Comparison of ENCODE assay signal across 1 cellular context in the genomic region with DNA sequence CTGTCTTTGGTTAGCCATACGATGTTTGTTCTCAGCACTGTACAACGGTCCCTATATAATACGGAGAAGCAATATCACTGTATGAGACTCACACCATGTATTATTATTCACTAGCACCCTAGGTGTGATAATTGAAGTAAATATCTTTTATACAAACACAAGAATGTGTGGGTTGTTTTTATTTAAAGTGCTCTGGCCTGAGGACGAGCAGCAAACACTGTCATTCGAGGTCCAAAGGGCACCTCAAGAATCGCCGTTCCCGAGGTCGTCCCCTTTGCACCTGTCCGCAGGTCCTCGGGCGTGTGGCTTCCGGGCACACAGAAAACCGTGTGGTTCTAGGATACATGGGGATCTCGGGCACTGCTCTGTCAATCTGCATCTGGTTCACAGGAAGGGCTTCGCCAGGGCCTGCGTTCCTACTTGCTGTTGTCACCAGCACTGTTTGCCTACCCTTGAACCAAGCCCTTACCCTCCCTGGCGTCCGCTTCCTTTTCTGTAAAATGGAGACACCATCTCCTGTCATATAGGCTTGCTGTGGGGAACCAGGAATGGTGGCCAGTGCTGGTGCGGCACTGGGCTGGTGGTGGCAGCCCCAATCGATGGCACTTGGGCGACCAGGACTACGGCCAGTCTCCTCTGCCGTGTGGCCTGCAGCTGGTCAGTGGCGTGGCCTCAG.
TF ChIP-seq lines count a peak whose summit lies in the region.

No MANE protein-coding gene starts in this region.

TF ChIP-seq in HepG2, 621 proteins besides CTCF, POLR2A, EP300 and RAD21 (continued from another document and continues in another):
- TF ChIP-seq AHR (CRISPR knock-in tag; IDR thresholded peaks at IDR 0.05) (no peak), RFX3 (CRISPR knock-in tag; IDR thresholded peaks at IDR 0.05) (no peak), KAT7 (CRISPR knock-in tag; IDR thresholded peaks at IDR 0.05; ENCODE audit: borderline replicate concordance) (no peak), PTBP1 (IDR thresholded peaks at IDR 0.05; ENCODE audit: low read depth, low read length, poor library complexity, severe bottlenecking) (no peak), ZNF768 (CRISPR knock-in tag; IDR thresholded peaks at IDR 0.05) (peak; percentile 65), ZNF232 (CRISPR knock-in tag; IDR thresholded peaks at IDR 0.05; ENCODE audit: borderline replicate concordance) (peak; percentile 95), ZNF713 (CRISPR knock-in tag; IDR thresholded peaks at IDR 0.05) (no peak), SMARCC2 (IDR thresholded peaks at IDR 0.05) (no peak), NFIC (IDR thresholded peaks at IDR 0.05; ENCODE audit: low read length) (peak; percentile 53; the same call in 1 of the 2 replicates), ZNF83 (CRISPR knock-in tag; IDR thresholded peaks at IDR 0.05; ENCODE audit: borderline replicate concordance) (no peak), KLF9 (CRISPR knock-in tag; IDR thresholded peaks at IDR 0.05; ENCODE audit: low read depth) (no peak), ATRX (CRISPR knock-in tag; IDR thresholded peaks at IDR 0.05; ENCODE audit: borderline replicate concordance) (no peak), NFE2 (CRISPR knock-in tag; IDR thresholded peaks at IDR 0.05) (no peak), ZNF747 (CRISPR knock-in tag; IDR thresholded peaks at IDR 0.05; ENCODE audit: borderline replicate concordance) (0 out of 2 replicates have a peak, but pooled peaks have one; percentile 78), ZNF720 (CRISPR knock-in tag; IDR thresholded peaks at IDR 0.05) (no peak), MTERF4 (CRISPR knock-in tag; IDR thresholded peaks at IDR 0.05) (no peak), KMT2B (CRISPR knock-in tag; IDR thresholded peaks at IDR 0.05) (peak; percentile 55), ZBTB3 (CRISPR knock-in tag; IDR thresholded peaks at IDR 0.05; ENCODE audit: borderline replicate concordance, low read depth) (peak; percentile 85; the same call in 1 of the 2 replicates), ZNF317 (CRISPR knock-in tag; IDR thresholded peaks at IDR 0.05) (peak; percentile 85), RELA (CRISPR knock-in tag; IDR thresholded peaks at IDR 0.05) (no peak), ZNF557 (CRISPR knock-in tag; IDR thresholded peaks at IDR 0.05) (0 out of 2 replicates have a peak, but pooled peaks have one; percentile 67), HNRNPL (IDR thresholded peaks at IDR 0.05; ENCODE audit: low read depth, low read length) (0 out of 2 replicates have a peak, but pooled peaks have one; percentile 36), TEAD2 (CRISPR knock-in tag; IDR thresholded peaks at IDR 0.05) (no peak), MIER2 (CRISPR knock-in tag; IDR thresholded peaks at IDR 0.05) (peak; percentile 15; the same call in 1 of the 2 replicates), MEF2D (CRISPR knock-in tag; IDR thresholded peaks at IDR 0.05) (peak; percentile 85), ZNF543 (CRISPR knock-in tag; IDR thresholded peaks at IDR 0.05) (peak; percentile 48; the same call in 1 of the 2 replicates), ZNF138 (CRISPR knock-in tag; IDR thresholded peaks at IDR 0.05; ENCODE audit: low read depth) (no peak), MED1 (CRISPR knock-in tag; IDR thresholded peaks at IDR 0.05) (peak; percentile 99), LCORL (IDR thresholded peaks at IDR 0.05) (no peak), LCORL (CRISPR knock-in tag; IDR thresholded peaks at IDR 0.05) (peak; percentile 87), XRCC5 (optimal IDR thresholded peaks at IDR 0.05; ENCODE audit: low read length) (peak; percentile 65), GZF1 (CRISPR knock-in tag; IDR thresholded peaks at IDR 0.05) (peak; percentile 78; the same call in 1 of the 2 replicates), KLF12 (CRISPR knock-in tag; IDR thresholded peaks at IDR 0.05; ENCODE audit: borderline replicate concordance) (0 out of 2 replicates have a peak, but pooled peaks have one; percentile 72), PHF8 (CRISPR knock-in tag; IDR thresholded peaks at IDR 0.05) (peak; percentile 35; the same call in 1 of the 2 replicates), ZNF614 (CRISPR knock-in tag; IDR thresholded peaks at IDR 0.05; ENCODE audit: borderline replicate concordance) (peak; percentile 70; the same call in 1 of the 2 replicates), BCL6 (CRISPR knock-in tag; IDR thresholded peaks at IDR 0.05) (peak; percentile 60), NFIB (CRISPR knock-in tag; IDR thresholded peaks at IDR 0.05; ENCODE audit: borderline replicate concordance) (no peak), PCBP2 (optimal IDR thresholded peaks at IDR 0.05; ENCODE audit: low read depth, low read length, poor library complexity, severe bottlenecking) (no peak), ZNF879 (CRISPR knock-in tag; IDR thresholded peaks at IDR 0.05) (no peak), SIX4 (CRISPR knock-in tag; IDR thresholded peaks at IDR 0.05) (no peak), ZNF460 (CRISPR knock-in tag; IDR thresholded peaks at IDR 0.05; ENCODE audit: borderline replicate concordance) (peak; percentile 32; the same call in 1 of the 2 replicates), STAG1 (CRISPR knock-in tag; IDR thresholded peaks at IDR 0.05) (no peak), RFXAP (CRISPR knock-in tag; IDR thresholded peaks at IDR 0.05; ENCODE audit: borderline replicate concordance) (peak; percentile 92; the same call in 1 of the 2 replicates)
- TF ChIP-seq, protein P1, sequence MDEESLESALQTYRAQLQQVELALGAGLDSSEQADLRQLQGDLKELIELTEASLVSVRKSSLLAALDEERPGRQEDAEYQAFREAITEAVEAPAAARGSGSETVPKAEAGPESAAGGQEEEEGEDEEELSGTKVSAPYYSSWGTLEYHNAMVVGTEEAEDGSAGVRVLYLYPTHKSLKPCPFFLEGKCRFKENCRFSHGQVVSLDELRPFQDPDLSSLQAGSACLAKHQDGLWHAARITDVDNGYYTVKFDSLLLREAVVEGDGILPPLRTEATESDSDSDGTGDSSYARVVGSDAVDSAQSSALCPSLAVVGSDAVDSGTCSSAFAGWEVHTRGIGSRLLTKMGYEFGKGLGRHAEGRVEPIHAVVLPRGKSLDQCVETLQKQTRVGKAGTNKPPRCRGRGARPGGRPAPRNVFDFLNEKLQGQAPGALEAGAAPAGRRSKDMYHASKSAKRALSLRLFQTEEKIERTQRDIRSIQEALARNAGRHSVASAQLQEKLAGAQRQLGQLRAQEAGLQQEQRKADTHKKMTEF (CRISPR knock-in tag; IDR thresholded peaks at IDR 0.05) = peak; percentile 93
- TF ChIP-seq, protein P2, sequence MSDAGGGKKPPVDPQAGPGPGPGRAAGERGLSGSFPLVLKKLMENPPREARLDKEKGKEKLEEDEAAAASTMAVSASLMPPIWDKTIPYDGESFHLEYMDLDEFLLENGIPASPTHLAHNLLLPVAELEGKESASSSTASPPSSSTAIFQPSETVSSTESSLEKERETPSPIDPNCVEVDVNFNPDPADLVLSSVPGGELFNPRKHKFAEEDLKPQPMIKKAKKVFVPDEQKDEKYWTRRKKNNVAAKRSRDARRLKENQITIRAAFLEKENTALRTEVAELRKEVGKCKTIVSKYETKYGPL (CRISPR knock-in tag; IDR thresholded peaks at IDR 0.05) = no peak; the same call in 1 of the 2 replicates
- TF ChIP-seq, protein P3, sequence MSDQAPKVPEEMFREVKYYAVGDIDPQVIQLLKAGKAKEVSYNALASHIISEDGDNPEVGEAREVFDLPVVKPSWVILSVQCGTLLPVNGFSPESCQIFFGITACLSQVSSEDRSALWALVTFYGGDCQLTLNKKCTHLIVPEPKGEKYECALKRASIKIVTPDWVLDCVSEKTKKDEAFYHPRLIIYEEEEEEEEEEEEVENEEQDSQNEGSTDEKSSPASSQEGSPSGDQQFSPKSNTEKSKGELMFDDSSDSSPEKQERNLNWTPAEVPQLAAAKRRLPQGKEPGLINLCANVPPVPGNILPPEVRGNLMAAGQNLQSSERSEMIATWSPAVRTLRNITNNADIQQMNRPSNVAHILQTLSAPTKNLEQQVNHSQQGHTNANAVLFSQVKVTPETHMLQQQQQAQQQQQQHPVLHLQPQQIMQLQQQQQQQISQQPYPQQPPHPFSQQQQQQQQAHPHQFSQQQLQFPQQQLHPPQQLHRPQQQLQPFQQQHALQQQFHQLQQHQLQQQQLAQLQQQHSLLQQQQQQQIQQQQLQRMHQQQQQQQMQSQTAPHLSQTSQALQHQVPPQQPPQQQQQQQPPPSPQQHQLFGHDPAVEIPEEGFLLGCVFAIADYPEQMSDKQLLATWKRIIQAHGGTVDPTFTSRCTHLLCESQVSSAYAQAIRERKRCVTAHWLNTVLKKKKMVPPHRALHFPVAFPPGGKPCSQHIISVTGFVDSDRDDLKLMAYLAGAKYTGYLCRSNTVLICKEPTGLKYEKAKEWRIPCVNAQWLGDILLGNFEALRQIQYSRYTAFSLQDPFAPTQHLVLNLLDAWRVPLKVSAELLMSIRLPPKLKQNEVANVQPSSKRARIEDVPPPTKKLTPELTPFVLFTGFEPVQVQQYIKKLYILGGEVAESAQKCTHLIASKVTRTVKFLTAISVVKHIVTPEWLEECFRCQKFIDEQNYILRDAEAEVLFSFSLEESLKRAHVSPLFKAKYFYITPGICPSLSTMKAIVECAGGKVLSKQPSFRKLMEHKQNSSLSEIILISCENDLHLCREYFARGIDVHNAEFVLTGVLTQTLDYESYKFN (CRISPR knock-in tag; conservative IDR thresholded peaks at IDR 0.05) = peak; percentile 98
- TF ChIP-seq, protein P4, sequence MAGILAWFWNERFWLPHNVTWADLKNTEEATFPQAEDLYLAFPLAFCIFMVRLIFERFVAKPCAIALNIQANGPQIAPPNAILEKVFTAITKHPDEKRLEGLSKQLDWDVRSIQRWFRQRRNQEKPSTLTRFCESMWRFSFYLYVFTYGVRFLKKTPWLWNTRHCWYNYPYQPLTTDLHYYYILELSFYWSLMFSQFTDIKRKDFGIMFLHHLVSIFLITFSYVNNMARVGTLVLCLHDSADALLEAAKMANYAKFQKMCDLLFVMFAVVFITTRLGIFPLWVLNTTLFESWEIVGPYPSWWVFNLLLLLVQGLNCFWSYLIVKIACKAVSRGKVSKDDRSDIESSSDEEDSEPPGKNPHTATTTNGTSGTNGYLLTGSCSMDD (CRISPR knock-in tag; IDR thresholded peaks at IDR 0.05) = no peak
- TF ChIP-seq, protein P5, sequence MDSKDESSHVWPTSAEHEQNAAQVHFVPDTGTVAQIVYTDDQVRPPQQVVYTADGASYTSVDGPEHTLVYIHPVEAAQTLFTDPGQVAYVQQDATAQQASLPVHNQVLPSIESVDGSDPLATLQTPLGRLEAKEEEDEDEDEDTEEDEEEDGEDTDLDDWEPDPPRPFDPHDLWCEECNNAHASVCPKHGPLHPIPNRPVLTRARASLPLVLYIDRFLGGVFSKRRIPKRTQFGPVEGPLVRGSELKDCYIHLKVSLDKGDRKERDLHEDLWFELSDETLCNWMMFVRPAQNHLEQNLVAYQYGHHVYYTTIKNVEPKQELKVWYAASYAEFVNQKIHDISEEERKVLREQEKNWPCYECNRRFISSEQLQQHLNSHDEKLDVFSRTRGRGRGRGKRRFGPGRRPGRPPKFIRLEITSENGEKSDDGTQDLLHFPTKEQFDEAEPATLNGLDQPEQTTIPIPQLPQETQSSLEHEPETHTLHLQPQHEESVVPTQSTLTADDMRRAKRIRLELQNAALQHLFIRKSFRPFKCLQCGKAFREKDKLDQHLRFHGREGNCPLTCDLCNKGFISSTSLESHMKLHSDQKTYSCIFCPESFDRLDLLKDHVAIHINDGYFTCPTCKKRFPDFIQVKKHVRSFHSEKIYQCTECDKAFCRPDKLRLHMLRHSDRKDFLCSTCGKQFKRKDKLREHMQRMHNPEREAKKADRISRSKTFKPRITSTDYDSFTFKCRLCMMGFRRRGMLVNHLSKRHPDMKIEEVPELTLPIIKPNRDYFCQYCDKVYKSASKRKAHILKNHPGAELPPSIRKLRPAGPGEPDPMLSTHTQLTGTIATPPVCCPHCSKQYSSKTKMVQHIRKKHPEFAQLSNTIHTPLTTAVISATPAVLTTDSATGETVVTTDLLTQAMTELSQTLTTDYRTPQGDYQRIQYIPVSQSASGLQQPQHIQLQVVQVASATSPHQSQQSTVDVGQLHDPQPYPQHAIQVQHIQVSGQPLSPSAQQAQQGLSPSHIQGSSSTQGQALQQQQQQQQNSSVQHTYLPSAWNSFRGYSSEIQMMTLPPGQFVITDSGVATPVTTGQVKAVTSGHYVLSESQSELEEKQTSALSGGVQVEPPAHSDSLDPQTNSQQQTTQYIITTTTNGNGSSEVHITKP (CRISPR knock-in tag; IDR thresholded peaks at IDR 0.05; ENCODE audit: low read depth) = no peak
- TF ChIP-seq, protein P6, sequence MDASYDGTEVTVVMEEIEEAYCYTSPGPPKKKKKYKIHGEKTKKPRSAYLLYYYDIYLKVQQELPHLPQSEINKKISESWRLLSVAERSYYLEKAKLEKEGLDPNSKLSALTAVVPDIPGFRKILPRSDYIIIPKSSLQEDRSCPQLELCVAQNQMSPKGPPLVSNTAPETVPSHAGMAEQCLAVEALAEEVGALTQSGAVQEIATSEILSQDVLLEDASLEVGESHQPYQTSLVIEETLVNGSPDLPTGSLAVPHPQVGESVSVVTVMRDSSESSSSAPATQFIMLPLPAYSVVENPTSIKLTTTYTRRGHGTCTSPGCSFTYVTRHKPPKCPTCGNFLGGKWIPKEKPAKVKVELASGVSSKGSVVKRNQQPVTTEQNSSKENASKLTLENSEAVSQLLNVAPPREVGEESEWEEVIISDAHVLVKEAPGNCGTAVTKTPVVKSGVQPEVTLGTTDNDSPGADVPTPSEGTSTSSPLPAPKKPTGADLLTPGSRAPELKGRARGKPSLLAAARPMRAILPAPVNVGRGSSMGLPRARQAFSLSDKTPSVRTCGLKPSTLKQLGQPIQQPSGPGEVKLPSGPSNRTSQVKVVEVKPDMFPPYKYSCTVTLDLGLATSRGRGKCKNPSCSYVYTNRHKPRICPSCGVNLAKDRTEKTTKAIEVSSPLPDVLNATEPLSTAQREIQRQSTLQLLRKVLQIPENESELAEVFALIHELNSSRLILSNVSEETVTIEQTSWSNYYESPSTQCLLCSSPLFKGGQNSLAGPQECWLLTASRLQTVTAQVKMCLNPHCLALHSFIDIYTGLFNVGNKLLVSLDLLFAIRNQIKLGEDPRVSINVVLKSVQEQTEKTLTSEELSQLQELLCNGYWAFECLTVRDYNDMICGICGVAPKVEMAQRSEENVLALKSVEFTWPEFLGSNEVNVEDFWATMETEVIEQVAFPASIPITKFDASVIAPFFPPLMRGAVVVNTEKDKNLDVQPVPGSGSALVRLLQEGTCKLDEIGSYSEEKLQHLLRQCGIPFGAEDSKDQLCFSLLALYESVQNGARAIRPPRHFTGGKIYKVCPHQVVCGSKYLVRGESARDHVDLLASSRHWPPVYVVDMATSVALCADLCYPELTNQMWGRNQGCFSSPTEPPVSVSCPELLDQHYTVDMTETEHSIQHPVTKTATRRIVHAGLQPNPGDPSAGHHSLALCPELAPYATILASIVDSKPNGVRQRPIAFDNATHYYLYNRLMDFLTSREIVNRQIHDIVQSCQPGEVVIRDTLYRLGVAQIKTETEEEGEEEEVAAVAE (CRISPR knock-in tag; IDR thresholded peaks at IDR 0.05; ENCODE audit: borderline replicate concordance) = peak; percentile 47; the same call in 1 of the 2 replicates
